In the genomic region with DNA sequence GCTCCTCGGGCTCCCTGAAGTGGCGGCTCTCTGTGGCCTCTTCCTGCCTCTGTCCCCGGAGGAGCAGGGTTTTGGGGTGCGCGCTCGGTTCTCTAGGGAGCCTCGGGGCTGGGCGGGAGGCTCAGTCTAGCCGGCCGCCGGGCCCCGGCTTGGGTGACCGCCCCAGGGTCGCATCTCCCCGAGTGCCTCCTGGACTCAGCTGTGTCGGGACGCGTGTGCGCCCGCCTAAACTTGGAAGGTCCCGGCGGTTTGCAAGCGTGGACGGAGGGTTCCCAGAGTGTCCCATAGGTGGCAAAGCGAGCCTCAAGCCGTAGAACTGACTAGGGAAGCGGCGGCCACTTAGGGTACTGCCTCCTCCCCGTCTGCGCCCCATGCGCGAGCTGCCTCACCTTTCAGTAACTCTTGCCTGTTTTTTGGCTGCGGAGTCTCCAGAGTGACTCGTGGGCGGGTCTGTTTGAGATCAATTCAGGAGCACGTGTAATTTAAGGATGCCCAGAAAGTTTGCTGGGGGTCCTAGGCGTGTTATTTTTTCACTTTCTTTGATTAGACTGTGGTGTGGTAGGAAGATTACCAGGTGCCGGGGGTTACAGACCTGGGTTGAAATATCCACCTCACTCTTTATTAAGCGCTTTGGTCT, we compare ENCODE assay signal across 8 cellular contexts. TPM values are rescaled to one million over a fixed set of nuclear protein-coding genes. Genes with fewer than 3 reads are reported as not detected.
DNase-seq lines count a peak whose midpoint lies in the region; ATAC-seq and TF ChIP-seq lines count a peak whose summit lies in the region.

No MANE protein-coding gene starts in this region.

- H3K4me3 ChIP-seq in duodenal mucosa (ENCODE audit: low read depth in 1 of 2, low read length in 2 of 2): peak overlapping the region; percentile 85 to 97
- H3K4me3 ChIP-seq in lung: peak overlapping the region; percentile 80

- peak overlapping the region; percentile 44 for H3K27ac ChIP-seq in duodenal mucosa (ENCODE audit: low read depth, low read length)
- peak overlapping the region; percentile 83 to 94 for H3K27ac ChIP-seq in lung (ENCODE audit: low read depth in 1 of 2, low read length in 1 of 2)

- H3K4me1 ChIP-seq in duodenal mucosa (ENCODE audit: control insufficient read depth in 1 of 2, insufficient read depth in 2 of 2, low read length in 2 of 2) (peaks cover 7 to 16% of the 10 kb centered on the region in 2 donors), lung (ENCODE audit: control insufficient read depth in 2 of 2, insufficient read depth in 2 of 2, low read length in 2 of 2) (peaks cover 2 to 5% of the 10 kb centered on the region in 2 donors)

- DNase-seq in Ammon's horn (ENCODE audit: low spot score) (peak; percentile 44), NCI-H510A treated with DMSO at 0.1 percent for 48 hours (lab: John Stamatoyannopoulos, UW) (peak; percentile 27), lung (ENCODE audit: low spot score) (peak; percentile 78)
- peak; percentile 72 to 80 for DNase-seq in activated CD4-positive, alpha-beta T cell treated with anti-CD3 and anti-CD28 coated beads, Interleukin-2, amount 50 U/mL, for 48 hours
- DNase-seq in stimulated activated CD4-positive, alpha-beta T cell treated with anti-CD3 and anti-CD28 coated beads, TNF-alpha, amount 100 ng/mL, for 4 hours (ENCODE audit: low read depth in 3 of 3): peak; percentile 34 to 44 (median 40)

- H3K36me3 ChIP-seq in duodenal mucosa (ENCODE audit: control insufficient read depth in 1 of 2, insufficient read depth in 2 of 2, low read length in 2 of 2) (no peaks in the 10 kb centered on the region), lung (ENCODE audit: control insufficient read depth in 2 of 2, insufficient read depth in 2 of 2, low read length in 2 of 2) (no peaks in the 10 kb centered on the region)

- H3K9me3 ChIP-seq in duodenal mucosa (ENCODE audit: control insufficient read depth in 1 of 2, low read length in 2 of 2) (no peaks in the 10 kb centered on the region), lung (ENCODE audit: control insufficient read depth in 2 of 2, insufficient read depth in 1 of 2, low read length in 1 of 2) (no peaks in the 10 kb centered on the region)

- H3K27me3 ChIP-seq in duodenal mucosa (ENCODE audit: control insufficient read depth in 1 of 2, insufficient read depth in 2 of 2, low read length in 2 of 2) (no peaks in the 10 kb centered on the region), lung (ENCODE audit: control insufficient read depth, insufficient read depth) (no peaks in the 10 kb centered on the region)

- ATAC-seq in GM18909 (IDR thresholded peaks at IDR 0.05; ENCODE audit: poor library complexity, unreplicated experiment): peak; percentile 52
- ATAC-seq in HG03175 (IDR thresholded peaks at IDR 0.05; ENCODE audit: unreplicated experiment): peak; percentile 67
- peak; percentile 63 for ATAC-seq in lung (ENCODE audit: insufficient read depth, low FRiP score)

- WGBS in lung, 2 donors: 0% methylated on average over 39 of the region's 39 CpGs

- TF ChIP-seq CTCF in lung (IDR thresholded peaks at IDR 0.05; ENCODE audit: control extremely low read depth, extremely low read depth): peak; percentile 9

- H3K9ac ChIP-seq in duodenal mucosa (ENCODE audit: low read depth in 1 of 2, low read length in 2 of 2): peak overlapping the region; percentile 69 to 80

RNA-seq across cellular contexts. Expression of a gene that starts 0.7 kb away (rescaled TPM):
- total RNA-seq in lung: 10 to 100 TPM; 35.5 to 61.2 TPM
- polyA plus RNA-seq in lung: 10 to 100 TPM; 32.3 to 66.0 TPM

RNA-seq across cellular contexts. Expression of a gene that starts 41.0 kb away (rescaled TPM):
- total RNA-seq in lung: 10 to 100 TPM; 24.3 to 24.8 TPM
- polyA plus RNA-seq in lung: 10 to 100 TPM; 32.9 to 92.8 TPM

RNA-seq across cellular contexts. Expression of a gene that starts 41.2 kb away (rescaled TPM):
- total RNA-seq in lung: 100 to 1,000 TPM in 1 of 2 donors, 10 to 100 TPM in 1; 72.1 to 149 TPM
- polyA plus RNA-seq in lung: 10 to 100 TPM; 44.8 to 74.3 TPM

Comparison
In these comparisons a context has a peak if more than half of its experiments do, and no peak if none do; other contexts are left out.
1. Peak in every context shown above with its lines: DNase-seq, ATAC-seq, H3K4me3 ChIP-seq and H3K27ac ChIP-seq.
2. DNase-seq: peak in every context shown above with its lines; median percentile 78 in lung; 76 in activated CD4-positive, alpha-beta T cell treated with anti-CD3 and anti-CD28 coated beads, Interleukin-2, amount 50 U/mL, for 48 hours; 44 in Ammon's horn; 40 in stimulated activated CD4-positive, alpha-beta T cell treated with anti-CD3 and anti-CD28 coated beads, TNF-alpha, amount 100 ng/mL, for 4 hours; 27 in NCI-H510A treated with DMSO at 0.1 percent for 48 hours.